16 cellular contexts compared by ENCODE assay signal in genomic region chr5:533243-534005, GRCh38. TPM values are rescaled to one million over a fixed set of nuclear protein-coding genes. Genes with fewer than 3 reads are reported as not detected.
DNase-seq lines count a peak whose midpoint lies in the region; ATAC-seq and TF ChIP-seq lines count a peak whose summit lies in the region.
"Had no signal": no experiment of that assay in that cellular context is flagged by ENCODE, and none has a peak within 500 bp of the region (broad histone marks: within the 10 kb centered on the region; RNA-seq: fewer than 3 reads in every experiment).

No MANE protein-coding gene starts in this region.

- H3K4me1 ChIP-seq in BLaER1 (peaks cover 51% of the 10 kb centered on the region), GM23338 (ENCODE audit: insufficient read depth) (no peaks in the 10 kb centered on the region), right cardiac atrium (ENCODE audit: control insufficient read depth, insufficient read depth, low read length) (no peaks in the 10 kb centered on the region), neuron (ENCODE audit: insufficient read depth, low read length) (peaks cover 32% of the 10 kb centered on the region), osteoblast (ENCODE audit: insufficient read depth, low read length) (no peaks in the 10 kb centered on the region)

- 66% methylated on average over 27 of the region's 27 CpGs for WGBS in right cardiac atrium

- H3K4me2 ChIP-seq in BLaER1 = peak overlapping the region; percentile 95; the same call in 1 of the 2 replicates
- no peak overlapping the region for H3K4me2 ChIP-seq in GM23338
- no peak overlapping the region for H3K4me2 ChIP-seq in osteoblast (ENCODE audit: insufficient read depth, low read length)

- H3K4me3 Mint-ChIP-seq in GM23338 = no peak overlapping the region

- H3K27me3 ChIP-seq in BLaER1 (peaks cover 59% of the 10 kb centered on the region), GM23338 (ENCODE audit: insufficient read depth) (peaks cover 18% of the 10 kb centered on the region), right cardiac atrium (ENCODE audit: control insufficient read depth, insufficient read depth) (no peaks in the 10 kb centered on the region), neuron (ENCODE audit: insufficient read depth, low read length) (peaks cover 44% of the 10 kb centered on the region), osteoblast (ENCODE audit: insufficient read depth, low read length) (peaks cover 43% of the 10 kb centered on the region)

- H3K27ac ChIP-seq in BLaER1 = no peak overlapping the region
- no peak overlapping the region for H3K27ac ChIP-seq in GM23338 (ENCODE audit: low read depth)
- H3K27ac ChIP-seq in right cardiac atrium (ENCODE audit: low read length) = no peak overlapping the region
- H3K27ac ChIP-seq in osteoblast (ENCODE audit: low read depth, low read length) = no peak overlapping the region

- peaks cover 40% of the 10 kb centered on the region for H4K20me1 ChIP-seq in BLaER1
- H4K20me1 ChIP-seq in GM23338 (replicated peaks; ENCODE audit: insufficient read depth) = no peaks in the 10 kb centered on the region
- no peaks in the 10 kb centered on the region for H4K20me1 ChIP-seq in osteoblast (ENCODE audit: insufficient read depth, low read length)

- H3F3A ChIP-seq in GM23338 (replicated peaks; ENCODE audit: low read depth) = 0 out of 2 replicates have a peak, but pooled peaks cover 2% of the 10 kb centered on the region

- H3K36me3 Mint-ChIP-seq in GM23338 (ENCODE audit: low read depth) = no peaks in the 10 kb centered on the region

- H3K4me3 ChIP-seq in BLaER1 (no peak overlapping the region), GM23338 (no peak overlapping the region), right cardiac atrium (ENCODE audit: low read length) (no peak overlapping the region), neuron (ENCODE audit: low read length) (no peak overlapping the region), osteoblast (ENCODE audit: insufficient read depth, low read length) (no peak overlapping the region)

- intact Hi-C loops in right cardiac atrium (cut with DNase I) = no loop called here

- no peak for TF ChIP-seq CTCF in GM23338 (conservative IDR thresholded peaks at IDR 0.05; ENCODE audit: low read depth in 2 of 2)
- no peak for TF ChIP-seq CTCF in osteoblast (IDR thresholded peaks at IDR 0.05; ENCODE audit: extremely low read depth, low read depth, low read length)

- no peaks in the 10 kb centered on the region for H3K79me2 ChIP-seq in GM23338 (replicated peaks; ENCODE audit: insufficient read depth)
- H3K79me2 ChIP-seq in osteoblast (ENCODE audit: insufficient read depth, low read length) = no peaks in the 10 kb centered on the region

- H3K9me3 Mint-ChIP-seq in GM23338 = no peaks in the 10 kb centered on the region; the same call in 2 of the 3 replicates

- no peak overlapping the region for H3K27ac Mint-ChIP-seq in GM23338

- H3K4me1 Mint-ChIP-seq in GM23338 = peaks cover 10% of the 10 kb centered on the region

- DNase-seq in GM23338 (ENCODE audit: low spot score) = no peak
- peak; percentile 7 to 55 (median 16) for DNase-seq in right cardiac atrium
- DNase-seq in osteoblast (ENCODE audit: insufficient read length, low spot score, missing footprints) = no peak
- DNase-seq: C1 segment of cervical spinal cord, COR-L47, DMS153, EL, MV-4-11, NCI-H1417 treated with DMSO at 0.1 percent for 48 hours, NCI-H2029, NCI-H2171 treated with DMSO at 0.1 percent for 48 hours had no signal

- H3K27me3 Mint-ChIP-seq in GM23338 (ENCODE audit: insufficient read depth, low read depth, poor library complexity) = peaks cover 28% of the 10 kb centered on the region

- no peak overlapping the region for H3K9ac ChIP-seq in BLaER1

- H3K9me2 ChIP-seq in GM23338 (ENCODE audit: insufficient read depth) = no peaks in the 10 kb centered on the region

- H3K9me3 ChIP-seq in BLaER1 (no peaks in the 10 kb centered on the region), right cardiac atrium (ENCODE audit: control insufficient read depth, low read length) (no peaks in the 10 kb centered on the region), neuron (ENCODE audit: low read length) (no peaks in the 10 kb centered on the region), osteoblast (ENCODE audit: low read depth, low read length) (no peaks in the 10 kb centered on the region)

- H2AFZ ChIP-seq in GM23338 (no peak overlapping the region), neuron (ENCODE audit: low read depth, low read length) (peak overlapping the region; percentile 74), osteoblast (ENCODE audit: low read length) (no peak overlapping the region)

- H3K36me3 ChIP-seq in BLaER1 (no peaks in the 10 kb centered on the region), GM23338 (ENCODE audit: insufficient read depth) (no peaks in the 10 kb centered on the region), neuron (ENCODE audit: insufficient read depth, low read length) (no peaks in the 10 kb centered on the region), osteoblast (ENCODE audit: insufficient read depth, low read length) (no peaks in the 10 kb centered on the region)

- ATAC-seq in GM23338 = peak; percentile 8; the same call in 1 of the 3 replicates
- ATAC-seq in right cardiac atrium = no peak
- no peak for ATAC-seq in GM21528 (IDR thresholded peaks at IDR 0.05; ENCODE audit: low FRiP score, unreplicated experiment)
- ATAC-seq in GM21737 (IDR thresholded peaks at IDR 0.05; ENCODE audit: unreplicated experiment) = no peak
- ATAC-seq in GM21576 (IDR thresholded peaks at IDR 0.05; ENCODE audit: unreplicated experiment) = no peak

TF ChIP-seq in GM23338, 12 proteins besides CTCF, POLR2A, EP300 and RAD21 (continues in another document):
- TF ChIP-seq STAT1 (IDR thresholded peaks at IDR 0.05; ENCODE audit: unreplicated experiment) (no peak), EZH2phosphoT487 (IDR thresholded peaks at IDR 0.05; ENCODE audit: unreplicated experiment) (no peak), NANOG (IDR thresholded peaks at IDR 0.05; ENCODE audit: borderline replicate concordance) (no peak), ZNF462 (CRISPR knock-in tag; IDR thresholded peaks at IDR 0.05) (no peak)

RNA-seq across cellular contexts. Expression of gene SLC9A3, which starts 9.2 kb away (rescaled TPM):
- total RNA-seq in GM23338 (2014; rRNA removed; shearing (Covaris generic)) = 2.2 and 3.1 TPM in 2 replicates
- polyA plus RNA-seq in GM23338 (2016; fragmentation: Nextera tagmentation; extraction: Ambion mirVana) (0.39 and 0.75 TPM in 2 replicates), right cardiac atrium (1.1 TPM)
- total RNA-seq in right cardiac atrium (1 to 10 TPM in 2 of 4 donors, under 1 TPM in 2; 0.94 to 1.1 (median 0.99) TPM), osteoblast (1.2 and 1.4 TPM in 2 replicates)

Comparison
In these comparisons a context has a peak if more than half of its experiments do, and no peak if none do; other contexts are left out.
1. DNase-seq: peak in right cardiac atrium (3 of 3); none in GM23338 (single experiment) and osteoblast (single experiment).